26 cellular contexts compared by ENCODE assay signal in the genomic region with DNA sequence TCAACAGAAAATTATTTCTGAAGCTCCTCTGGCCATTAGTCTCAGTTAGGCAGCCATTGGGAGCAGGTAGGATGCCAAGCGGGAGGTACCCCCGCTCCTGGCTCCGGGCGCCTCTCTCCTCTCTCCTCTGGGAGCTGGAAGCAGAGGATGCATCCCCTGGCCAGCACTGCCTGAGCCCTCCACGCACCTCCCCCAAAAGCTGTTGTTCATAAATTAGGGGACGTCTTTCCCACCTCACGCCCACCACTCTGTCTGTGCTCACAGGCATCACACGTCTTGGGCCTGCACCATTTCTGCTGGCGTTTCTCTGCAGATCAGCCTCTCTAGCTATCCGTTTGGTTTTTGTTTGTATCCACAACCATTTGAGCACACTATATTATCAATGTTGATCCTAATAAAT.
"Had no signal": no experiment of that assay in that cellular context is flagged by ENCODE, and none has a peak within 500 bp of the region (broad histone marks: within the 10 kb centered on the region; RNA-seq: fewer than 3 reads in every experiment).

No MANE protein-coding gene starts in this region.

- H3K27ac Mint-ChIP-seq: activated B cell treated with CpG ODN at 0.5 μM for 24 hours; activated CD4-positive, alpha-beta T cell treated with anti-CD3 and anti-CD28 coated beads, Interleukin-2, amount 10 ng/mL, durations not matched to agents 24 days and 14 days; activated naive CD4-positive, alpha-beta T cell treated with anti-CD3 and anti-CD28 coated beads for 36 hours; activated naive CD8-positive, alpha-beta T cell; activated T-helper 17 cell treated with anti-CD3 and anti-CD28 coated beads, Interleukin-2, amount 50 U/mL, for 72 hours; T-helper 17 cell had no signal

- H3K9me3 Mint-ChIP-seq: activated CD4-positive, alpha-beta T cell treated with anti-CD3 and anti-CD28 coated beads, Interleukin-2, amount 10 ng/mL, durations not matched to agents 24 days and 14 days; activated naive CD4-positive, alpha-beta T cell treated with anti-CD3 and anti-CD28 coated beads for 36 hours; activated T-helper 17 cell treated with anti-CD3 and anti-CD28 coated beads, Interleukin-2, amount 50 U/mL, for 72 hours had no signal

- H3K4me3 Mint-ChIP-seq: activated B cell treated with CpG ODN at 0.5 μM for 24 hours; activated CD4-positive, alpha-beta T cell treated with anti-CD3 and anti-CD28 coated beads, Interleukin-2, amount 10 ng/mL, durations not matched to agents 24 days and 14 days; activated naive CD4-positive, alpha-beta T cell treated with anti-CD3 and anti-CD28 coated beads for 36 hours; activated naive CD8-positive, alpha-beta T cell; activated T-helper 17 cell treated with anti-CD3 and anti-CD28 coated beads, Interleukin-2, amount 50 U/mL, for 72 hours; T-helper 17 cell had no signal

- H3K36me3 Mint-ChIP-seq: activated naive CD8-positive, alpha-beta T cell had no signal

- H3K27me3 Mint-ChIP-seq: activated CD4-positive, alpha-beta T cell treated with anti-CD3 and anti-CD28 coated beads, Interleukin-2, amount 10 ng/mL, durations not matched to agents 24 days and 14 days; activated naive CD8-positive, alpha-beta T cell had no signal

- H3K27ac ChIP-seq: brain microvascular endothelial cell, cardiac muscle cell, SJSA1 had no signal

- H3K4me3 ChIP-seq: cardiac muscle cell, MG63, SJSA1 had no signal

- ATAC-seq: activated T-helper 17 cell treated with anti-CD3 and anti-CD28 coated beads, Interleukin-2, amount 50 U/mL, for 72 hours; PC-3; T-helper 17 cell had no signal

- DNase-seq: activated B cell treated with CpG ODN at 0.5 μM for 24 hours; activated CD4-positive, alpha-beta T cell treated with anti-CD3 and anti-CD28 coated beads for 1 hour; activated CD4-positive, alpha-beta T cell treated with anti-CD3 and anti-CD28 coated beads, Interleukin-2, amount 10 ng/mL, durations not matched to agents 24 days and 14 days; activated CD4-positive, alpha-beta T cell treated with anti-CD3 and anti-CD28 coated beads, Interleukin-2, amount 50 U/mL, for 48 hours; activated gamma-delta T cell; activated naive CD4-positive, alpha-beta T cell treated with anti-CD3 and anti-CD28 coated beads for 36 hours; activated T-cell treated with anti-CD3 and anti-CD28 coated beads for 4 hours; activated T-cell treated with anti-CD3 and anti-CD28 coated beads, Interleukin-2, amount 50 U/mL, for 48 hours; amygdala; brain microvascular endothelial cell; MG63; MV-4-11; NCI-H1105; NCI-H1436; NCI-H1694 treated with DMSO at 0.1 percent for 48 hours; NCI-H2081; NCI-H446; NCI-H524; PC-3; SHP77; T-helper 17 cell; T-helper 9 cell had no signal

- H3K4me1 ChIP-seq: SJSA1 had no signal

- H3K4me1 Mint-ChIP-seq: activated B cell treated with CpG ODN at 0.5 μM for 24 hours; activated CD4-positive, alpha-beta T cell treated with anti-CD3 and anti-CD28 coated beads, Interleukin-2, amount 10 ng/mL, durations not matched to agents 24 days and 14 days; activated T-helper 17 cell treated with anti-CD3 and anti-CD28 coated beads, Interleukin-2, amount 50 U/mL, for 72 hours; T-helper 17 cell had no signal

- H3K36me3 ChIP-seq: brain microvascular endothelial cell, cardiac muscle cell, MG63 had no signal

- H3K9me3 ChIP-seq: MG63, SJSA1 had no signal

- H3K27me3 ChIP-seq: brain microvascular endothelial cell, cardiac muscle cell, MG63, SJSA1 had no signal
